10 cellular contexts compared by ENCODE assay signal in the genomic region with DNA sequence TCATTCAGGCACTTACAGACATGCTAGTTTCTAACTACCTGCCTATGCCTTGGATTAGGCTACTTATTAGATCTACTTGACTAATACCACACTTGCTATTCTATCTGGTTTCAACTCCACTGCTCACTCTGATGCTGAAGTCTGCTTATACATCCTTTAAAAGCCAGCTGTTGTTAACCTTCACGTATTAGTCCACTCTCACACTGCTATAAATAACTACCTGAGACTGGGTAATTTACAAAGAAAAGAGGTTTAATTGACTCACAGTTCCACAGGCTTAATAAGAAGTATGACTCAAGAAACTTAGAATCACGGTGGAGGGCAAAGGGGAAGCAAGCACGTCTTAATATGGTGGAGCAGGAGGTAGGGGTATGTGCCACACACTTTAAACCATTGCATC.
DNase-seq lines count a peak whose midpoint lies in the region; ATAC-seq and TF ChIP-seq lines count a peak whose summit lies in the region.
"Had no signal": no experiment of that assay in that cellular context is flagged by ENCODE, and none has a peak within 500 bp of the region (broad histone marks: within the 10 kb centered on the region; RNA-seq: fewer than 3 reads in every experiment).

No MANE protein-coding gene starts in this region.

- peaks cover 17% of the 10 kb centered on the region for H3K4me1 Mint-ChIP-seq in T-helper 2 cell treated with Interferon-gamma antibody and Interleukin-4, amounts not matched to agents 5 μg/mL and 100 μg/mL, for 36 hours (ENCODE audit: low read depth)

- H3K4me3 Mint-ChIP-seq in T-helper 2 cell treated with Interferon-gamma antibody and Interleukin-4, amounts not matched to agents 5 μg/mL and 100 μg/mL, for 36 hours = no peak overlapping the region

- no peaks in the 10 kb centered on the region for H3K27me3 Mint-ChIP-seq in T-helper 2 cell treated with Interferon-gamma antibody and Interleukin-4, amounts not matched to agents 5 μg/mL and 100 μg/mL, for 36 hours (ENCODE audit: low read depth)

- ATAC-seq in GM18502 (IDR thresholded peaks at IDR 0.05; ENCODE audit: poor library complexity, unreplicated experiment) (peak; percentile 75), GM18870 (IDR thresholded peaks at IDR 0.05; ENCODE audit: unreplicated experiment) (peak; percentile 77), HG02678 (IDR thresholded peaks at IDR 0.05; ENCODE audit: unreplicated experiment) (peak; percentile 82), HG03025 (IDR thresholded peaks at IDR 0.05; ENCODE audit: low FRiP score, unreplicated experiment) (no peak)

- DNase-seq in NCI-H82 (lab: John Stamatoyannopoulos, UW) (peak; percentile 70), GM10266 (ENCODE audit: extremely low spot score) (no peak)
- no peak for DNase-seq in T-helper 2 cell treated with Interferon-gamma antibody and Interleukin-4, amounts not matched to agents 5 μg/mL and 100 μg/mL, for 36 hours (ENCODE audit: low spot score)
- DNase-seq: activated CD8-positive, alpha-beta memory T cell treated with anti-CD3 and anti-CD28 coated beads, Interleukin-2, amount 50 U/mL, for 48 hours; NCI-H510A; testis had no signal

- H3K36me3 Mint-ChIP-seq in T-helper 2 cell treated with Interferon-gamma antibody and Interleukin-4, amounts not matched to agents 5 μg/mL and 100 μg/mL, for 36 hours (ENCODE audit: low read depth) = peaks cover 24% of the 10 kb centered on the region

- peaks cover 25% of the 10 kb centered on the region for H3K9me3 Mint-ChIP-seq in T-helper 2 cell treated with Interferon-gamma antibody and Interleukin-4, amounts not matched to agents 5 μg/mL and 100 μg/mL, for 36 hours

- no peak for TF ChIP-seq CTCF in GM10266 (IDR thresholded peaks at IDR 0.05; ENCODE audit: control insufficient read depth, insufficient read depth, low read depth, missing control alignments)

- no peak overlapping the region for H3K27ac Mint-ChIP-seq in T-helper 2 cell treated with Interferon-gamma antibody and Interleukin-4, amounts not matched to agents 5 μg/mL and 100 μg/mL, for 36 hours
